Comparison of ENCODE assay signal across 10 cellular contexts in the genomic region with DNA sequence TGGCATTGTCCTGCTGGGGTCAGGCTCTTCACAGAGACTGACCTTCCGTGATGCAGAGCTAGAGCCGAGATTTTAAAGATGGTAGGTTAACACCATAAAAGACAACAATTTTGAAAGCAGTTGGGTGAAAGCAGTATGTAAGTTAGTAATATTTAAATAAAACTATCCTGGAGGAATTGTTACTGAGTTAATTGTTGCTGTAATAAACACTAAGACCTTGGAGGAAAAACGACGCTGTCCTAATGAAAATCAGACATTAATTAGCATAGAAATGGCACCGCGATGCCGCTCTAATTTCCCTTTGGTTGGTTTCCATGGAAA. TPM values are rescaled to one million over a fixed set of nuclear protein-coding genes. Genes with fewer than 3 reads are reported as not detected.
A peak's percentile ranks its signal among the peaks of the same experiment; 100 is the strongest.
DNase-seq lines count a peak whose midpoint lies in the region; ATAC-seq and TF ChIP-seq lines count a peak whose summit lies in the region.
"Had no signal": no experiment of that assay in that cellular context is flagged by ENCODE, and none has a peak within 500 bp of the region (broad histone marks: within the 10 kb centered on the region; RNA-seq: fewer than 3 reads in every experiment).

No MANE protein-coding gene starts in this region.

- TF ChIP-seq CTCF in 22Rv1 (IDR thresholded peaks at IDR 0.05): peak; percentile 49; the same call in 1 of the 2 replicates
- TF ChIP-seq CTCF in HFF-Myc (IDR thresholded peaks at IDR 0.05; ENCODE audit: low read depth, low read length, missing control alignments): no peak
- no peak for TF ChIP-seq CTCF in cardiac fibroblast (IDR thresholded peaks at IDR 0.05; ENCODE audit: low read depth, low read length)
- TF ChIP-seq CTCF in GM20000 (IDR thresholded peaks at IDR 0.05; ENCODE audit: extremely low read depth, missing control alignments): no peak

- no peaks in the 10 kb centered on the region for H3K36me3 ChIP-seq in mucosa of stomach (ENCODE audit: control insufficient read depth, insufficient read depth, low read length)

- peaks cover 19% of the 10 kb centered on the region for H3K4me1 Mint-ChIP-seq in T-helper 17 cell

- H3K4me3 ChIP-seq in HFF-Myc (replicated peaks; ENCODE audit: low read depth, low read length) (peak overlapping the region; percentile 98), cardiac fibroblast (replicated peaks in 1 of 2; ENCODE audit: low read depth in 2 of 2, low read length in 2 of 2) (peak overlapping the region; percentile 84 to 86), mucosa of stomach (ENCODE audit: low read length) (peak overlapping the region; percentile 48)

- H3K27ac Mint-ChIP-seq in T-helper 17 cell: no peak overlapping the region
- H3K27ac Mint-ChIP-seq: activated T-helper 17 cell treated with anti-CD3 and anti-CD28 coated beads, Interleukin-2, amount 50 U/mL, for 72 hours; stimulated activated effector memory CD8-positive, alpha-beta T cell treated with anti-CD3 and anti-CD28 coated beads, Interleukin-12 subunit alpha, Interleukin-12 subunit beta, amount 100 ng/mL, for 72 hours had no signal

- peak overlapping the region; percentile 81 for H3K9ac ChIP-seq in mucosa of stomach (ENCODE audit: low read length)

- ATAC-seq in T-helper 17 cell (no peak), GM19455 (IDR thresholded peaks at IDR 0.05; ENCODE audit: unreplicated experiment) (no peak)

- H3K9me3 ChIP-seq in mucosa of stomach (ENCODE audit: control insufficient read depth, low read length) (no peaks in the 10 kb centered on the region), T-helper 17 cell (ENCODE audit: control insufficient read depth, low read length, poor library complexity, severe bottlenecking) (no peaks in the 10 kb centered on the region)

- H3K27ac ChIP-seq in 22Rv1: peak overlapping the region; percentile 93

- H3K36me3 Mint-ChIP-seq in T-helper 17 cell (ENCODE audit: low read depth): peaks cover 6% of the 10 kb centered on the region
- H3K36me3 Mint-ChIP-seq: stimulated activated effector memory CD8-positive, alpha-beta T cell treated with anti-CD3 and anti-CD28 coated beads, Interleukin-12 subunit alpha, Interleukin-12 subunit beta, amount 100 ng/mL, for 72 hours had no signal

- DNase-seq in HFF-Myc (ENCODE audit: extremely low read depth, low read depth) (no peak), cardiac fibroblast (ENCODE audit: low read depth in 2 of 2) (no peak), GM20000 (ENCODE audit: low spot score) (no peak), T-helper 17 cell (no peak), NCI-H774 (lab: John Stamatoyannopoulos, UW) (no peak)

- H3K27me3 Mint-ChIP-seq in T-helper 17 cell: no peaks in the 10 kb centered on the region
- H3K27me3 Mint-ChIP-seq: activated T-helper 17 cell treated with anti-CD3 and anti-CD28 coated beads, Interleukin-2, amount 50 U/mL, for 72 hours had no signal

- H3K4me3 Mint-ChIP-seq in T-helper 17 cell: no peak overlapping the region
- H3K4me3 Mint-ChIP-seq: activated T-helper 17 cell treated with anti-CD3 and anti-CD28 coated beads, Interleukin-2, amount 50 U/mL, for 72 hours; stimulated activated effector memory CD8-positive, alpha-beta T cell treated with anti-CD3 and anti-CD28 coated beads, Interleukin-12 subunit alpha, Interleukin-12 subunit beta, amount 100 ng/mL, for 72 hours had no signal

- peaks cover 4% of the 10 kb centered on the region for H3K4me1 ChIP-seq in mucosa of stomach (ENCODE audit: control insufficient read depth, insufficient read depth, low read length)

- no peaks in the 10 kb centered on the region for H3K27me3 ChIP-seq in mucosa of stomach (ENCODE audit: control insufficient read depth, insufficient read depth, low read length)

RNA-seq across cellular contexts. Expression of a gene that starts 0.7 kb away (rescaled TPM):
- 10 to 100 TPM; 45.4 to 50.2 TPM for total RNA-seq in T-helper 17 cell

RNA-seq across cellular contexts. Expression of a gene that starts 21.0 kb away (rescaled TPM):
- total RNA-seq in T-helper 17 cell: not detected
- total RNA-seq: activated T-helper 17 cell treated with anti-CD3 and anti-CD28 coated beads, Interleukin-2, amount 50 U/mL, for 72 hours had no signal

RNA-seq across cellular contexts. Expression of a gene that starts 32.2 kb away (rescaled TPM):
- 100 to 1,000 TPM; 118 TPM for total RNA-seq in T-helper 17 cell

RNA-seq across cellular contexts. Expression of a gene that starts 36.0 kb away (rescaled TPM):
- 1 to 10 TPM; 4.6 to 6.6 TPM for total RNA-seq in T-helper 17 cell

RNA-seq across cellular contexts. Expression of a gene that starts 45.8 kb away (rescaled TPM):
- 1 to 10 TPM; 3.6 to 4.5 TPM for total RNA-seq in T-helper 17 cell

Comparison
In these comparisons a context has a peak if more than half of its experiments do, and no peak if none do; other contexts are left out.
1. H3K4me3 ChIP-seq: peak in every context shown above with its lines; median percentile 98 in HFF-Myc; 85 in cardiac fibroblast; 48 in mucosa of stomach.